29 cellular contexts compared by ENCODE assay signal in genomic region chr17:9564104-9564503, GRCh38. TPM values are rescaled to one million over a fixed set of nuclear protein-coding genes. Genes with fewer than 3 reads are reported as not detected.
"Had no signal": no experiment of that assay in that cellular context is flagged by ENCODE, and none has a peak within 500 bp of the region (broad histone marks: within the 10 kb centered on the region; RNA-seq: fewer than 3 reads in every experiment).

No MANE protein-coding gene starts in this region.

- H3K27me3 Mint-ChIP-seq: activated CD8-positive, alpha-beta T cell treated with anti-CD3 and anti-CD28 coated beads for 36 hours; activated naive CD8-positive, alpha-beta T cell had no signal

- H3K9me3 Mint-ChIP-seq: activated CD8-positive, alpha-beta T cell treated with anti-CD3 and anti-CD28 coated beads for 36 hours; activated T-helper 1 cell treated with anti-CD3 and anti-CD28 coated beads, Interleukin-12 subunit alpha, Interleukin-12 subunit beta, Interleukin-2, Interleukin-4 antibody, amounts not matched to agents 30 ng/mL and 10 ng/mL and 1 ng/mL, durations not matched to agents 14 hours and 24 hours and 36 hours; T-helper 1 cell treated with Interleukin-12 subunit alpha and Interleukin-12 subunit beta and Interleukin-4 antibody, amounts not matched to agents 30 μg/mL and 1 μg/mL, for 36 hours had no signal

- H3K27ac Mint-ChIP-seq: activated CD8-positive, alpha-beta T cell treated with anti-CD3 and anti-CD28 coated beads for 36 hours; activated naive CD8-positive, alpha-beta T cell; activated T-helper 1 cell treated with anti-CD3 and anti-CD28 coated beads, Interleukin-12 subunit alpha, Interleukin-12 subunit beta, Interleukin-2, Interleukin-4 antibody, amounts not matched to agents 30 ng/mL and 10 ng/mL and 1 ng/mL, durations not matched to agents 14 hours and 24 hours and 36 hours; T-helper 1 cell treated with Interleukin-12 subunit alpha and Interleukin-12 subunit beta and Interleukin-4 antibody, amounts not matched to agents 30 μg/mL and 1 μg/mL, for 36 hours had no signal

- H3K4me3 ChIP-seq: cardiac muscle cell, SJCRH30 had no signal

- H3K27ac ChIP-seq: cardiac muscle cell, SJCRH30 had no signal

- H3K9me3 ChIP-seq: SJCRH30, SK-N-SH had no signal

- H3K4me3 Mint-ChIP-seq: activated CD8-positive, alpha-beta T cell treated with anti-CD3 and anti-CD28 coated beads for 36 hours; activated naive CD8-positive, alpha-beta T cell; activated T-helper 1 cell treated with anti-CD3 and anti-CD28 coated beads, Interleukin-12 subunit alpha, Interleukin-12 subunit beta, Interleukin-2, Interleukin-4 antibody, amounts not matched to agents 30 ng/mL and 10 ng/mL and 1 ng/mL, durations not matched to agents 14 hours and 24 hours and 36 hours; brain; T-helper 1 cell treated with Interleukin-12 subunit alpha and Interleukin-12 subunit beta and Interleukin-4 antibody, amounts not matched to agents 30 μg/mL and 1 μg/mL, for 36 hours had no signal

- ATAC-seq: activated CD8-positive, alpha-beta T cell treated with anti-CD3 and anti-CD28 coated beads for 36 hours; Right ventricle myocardium inferior had no signal

- DNase-seq: activated CD4-positive, CD25-positive, alpha-beta regulatory T cell; activated CD8-positive, alpha-beta memory T cell treated with anti-CD3 and anti-CD28 coated beads, Interleukin-2, amount 50 U/mL, for 4 hours; activated CD8-positive, alpha-beta T cell treated with anti-CD3 and anti-CD28 coated beads for 36 hours; activated effector memory CD4-positive, alpha-beta T cell treated with Interleukin-2 at 50 U/mL for 16 hours; activated naive CD4-positive, alpha-beta T cell; amygdala; cerebellar nuclear complex; KG1; NCI-H1048; NCI-H146; NCI-H2029; NCI-H2107; NCI-H345; NCI-H510A; NCI-H526 treated with DMSO at 0.1 percent for 48 hours; NCI-H82; RPMI8226; SJCRH30; SK-N-SH had no signal

- H3K27me3 ChIP-seq: cardiac muscle cell, SJCRH30 had no signal

RNA-seq across cellular contexts. Expression of gene CFAP52, which starts 12.3 kb away (rescaled TPM):
- total RNA-seq: activated CD8-positive, alpha-beta T cell treated with anti-CD3 and anti-CD28 coated beads for 36 hours; activated T-helper 1 cell treated with anti-CD3 and anti-CD28 coated beads, Interleukin-12 subunit alpha, Interleukin-12 subunit beta, Interleukin-2, Interleukin-4 antibody, amounts not matched to agents 30 ng/mL and 10 ng/mL and 1 ng/mL, durations not matched to agents 14 hours and 24 hours and 36 hours; astrocyte; cardiac muscle cell; LHCN-M2; M059J; OCI-LY7; Right ventricle myocardium inferior; SJCRH30 had no signal
